17 cellular contexts compared by ENCODE assay signal in genomic region chr6:21529431-21529830, GRCh38.
A peak's percentile ranks its signal among the peaks of the same experiment; 100 is the strongest.
DNase-seq lines count a peak whose midpoint lies in the region; ATAC-seq and TF ChIP-seq lines count a peak whose summit lies in the region.
"Had no signal": no experiment of that assay in that cellular context is flagged by ENCODE, and none has a peak within 500 bp of the region (broad histone marks: within the 10 kb centered on the region; RNA-seq: fewer than 3 reads in every experiment).

No MANE protein-coding gene starts in this region.

- H3K36me3 Mint-ChIP-seq in nephron progenitor cell (ENCODE audit: low read depth) = no peaks in the 10 kb centered on the region
- H3K36me3 Mint-ChIP-seq: CD4-positive, CD25-positive, alpha-beta regulatory T cell; CD8-positive, alpha-beta T cell had no signal

- H3K27me3 Mint-ChIP-seq in nephron progenitor cell (ENCODE audit: low read depth, poor library complexity) = peaks cover 6% of the 10 kb centered on the region
- H3K27me3 Mint-ChIP-seq: B cell had no signal

- no peak for TF ChIP-seq CTCF in nephron progenitor cell (IDR thresholded peaks at IDR 0.05)

- H3K27ac Mint-ChIP-seq in nephron progenitor cell = peak overlapping the region; percentile 13
- H3K27ac Mint-ChIP-seq: B cell; CD4-positive, CD25-positive, alpha-beta regulatory T cell; CD8-positive, alpha-beta T cell had no signal

- no peak overlapping the region for H3K4me3 Mint-ChIP-seq in nephron progenitor cell
- H3K4me3 Mint-ChIP-seq: B cell; CD4-positive, CD25-positive, alpha-beta regulatory T cell; CD8-positive, alpha-beta T cell had no signal

- H3K4me1 Mint-ChIP-seq in nephron progenitor cell = peaks cover 4% of the 10 kb centered on the region
- H3K4me1 Mint-ChIP-seq: B cell; CD4-positive, CD25-positive, alpha-beta regulatory T cell had no signal

- ATAC-seq in GM18519 (IDR thresholded peaks at IDR 0.05; ENCODE audit: low FRiP score, unreplicated experiment) (no peak), GM19395 (IDR thresholded peaks at IDR 0.05; ENCODE audit: unreplicated experiment) (no peak)
- ATAC-seq: CD8-positive, alpha-beta T cell had no signal

- peaks cover under 1% of the 10 kb centered on the region for H3K9me3 Mint-ChIP-seq in nephron progenitor cell
- H3K9me3 Mint-ChIP-seq: CD8-positive, alpha-beta T cell had no signal

- DNase-seq in D341Med (ENCODE audit: low spot score) = peak; percentile 59
- DNase-seq in NCI-H524 (lab: John Stamatoyannopoulos, UW) = peak; percentile 57 to 78
- DNase-seq in NCI-H82 treated with DMSO at 0.1 percent for 48 hours (lab: John Stamatoyannopoulos, UW; ENCODE audit: unreplicated experiment) = peak; percentile 85
- DNase-seq in nephron progenitor cell = no peak
- DNase-seq in amygdala (lab: John Stamatoyannopoulos, UW) = no peak
- DNase-seq in HUDEP-2 (lab: John Stamatoyannopoulos, UW; ENCODE audit: unreplicated experiment in 76 of 76) = no peak
- DNase-seq: Caco-2; CD4-positive, CD25-positive, alpha-beta regulatory T cell; CD8-positive, alpha-beta T cell; DMS53; DMS79 treated with DMSO at 0.1 percent for 48 hours; GF-D8; H7; HCEC 1CT had no signal

Comparison
In these comparisons a context has a peak if more than half of its experiments do, and no peak if none do; other contexts are left out.
1. DNase-seq: peak in D341Med (single experiment), NCI-H524 (2 of 2) and NCI-H82 treated with DMSO at 0.1 percent for 48 hours (single experiment); none in nephron progenitor cell (single experiment), amygdala (0 of 56) and HUDEP-2 (0 of 76).